ENCODE assay signal across 8 cellular contexts in genomic region chr2:238060542-238061309, GRCh38. TPM values are rescaled to one million over a fixed set of nuclear protein-coding genes. Genes with fewer than 3 reads are reported as not detected.
DNase-seq lines count a peak whose midpoint lies in the region; TF ChIP-seq lines count a peak whose summit lies in the region.

A gene with protein sequence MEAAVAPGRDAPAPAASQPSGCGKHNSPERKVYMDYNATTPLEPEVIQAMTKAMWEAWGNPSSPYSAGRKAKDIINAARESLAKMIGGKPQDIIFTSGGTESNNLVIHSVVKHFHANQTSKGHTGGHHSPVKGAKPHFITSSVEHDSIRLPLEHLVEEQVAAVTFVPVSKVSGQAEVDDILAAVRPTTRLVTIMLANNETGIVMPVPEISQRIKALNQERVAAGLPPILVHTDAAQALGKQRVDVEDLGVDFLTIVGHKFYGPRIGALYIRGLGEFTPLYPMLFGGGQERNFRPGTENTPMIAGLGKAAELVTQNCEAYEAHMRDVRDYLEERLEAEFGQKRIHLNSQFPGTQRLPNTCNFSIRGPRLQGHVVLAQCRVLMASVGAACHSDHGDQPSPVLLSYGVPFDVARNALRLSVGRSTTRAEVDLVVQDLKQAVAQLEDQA (plus strand): TSS chr2:238061001. CDS start chr2:238061055, 54 bp downstream.

- H3K9ac ChIP-seq in neural cell (ENCODE audit: low read length), result peak within 1 kb of the TSS; percentile 96

- H3K9me2 ChIP-seq in neural cell (ENCODE audit: insufficient read depth, low read length), result no peaks in the 10 kb centered on the region

- H3K27ac ChIP-seq in neural cell (ENCODE audit: low read length) (peak within 1 kb of the TSS; percentile 90), stomach (peak within 1 kb of the TSS; percentile 87 to 93 (median 91))

- H3K36me3 ChIP-seq in H7 (replicated peaks; ENCODE audit: control insufficient read depth, insufficient read depth, low read length) (peaks cover 5% of the 10 kb centered on the region), MG63 (peaks cover 15% of the 10 kb centered on the region), neural cell (ENCODE audit: insufficient read depth, low read length) (no peaks in the 10 kb centered on the region), stomach (peaks cover 0 to 15% (median 12%) of the 10 kb centered on the region in 4 donors)

- H3K4me2 ChIP-seq in neural cell (ENCODE audit: low read length), result peak within 1 kb of the TSS; percentile 86

- intact Hi-C loops in stomach (cut with DNase I; ENCODE audit: low total_unique reads), result no loop called here

- TF ChIP-seq CTCF in neural cell (IDR thresholded peaks at IDR 0.05; ENCODE audit: poor library complexity, severe bottlenecking) (no peak), stomach (IDR thresholded peaks at IDR 0.05) (peak in 1 of 7 experiments; percentile 8)

- WGBS in stomach, 5 donors, result 0 to 1% (median 0%) methylated on average over 22 to 97 of the region's 97 CpGs

- H3K9me3 ChIP-seq in MG63 (0 out of 2 replicates have a peak, but pooled peaks cover 4% of the 10 kb centered on the region), neural cell (ENCODE audit: low read length) (no peaks in the 10 kb centered on the region), stomach (no peaks in the 10 kb centered on the region)

- TF ChIP-seq EP300 in neural cell (conservative IDR thresholded peaks at IDR 0.05; ENCODE audit: poor library complexity, severe bottlenecking), result peak; percentile 31
- TF ChIP-seq EP300 in stomach (IDR thresholded peaks at IDR 0.05), result no peak

- peak in 2 of 4 donors; percentile 21 to 39 for TF ChIP-seq POLR2A in stomach (IDR thresholded peaks at IDR 0.05)

- H2AFZ ChIP-seq in neural cell (ENCODE audit: low read depth, low read length), result peak within 1 kb of the TSS; percentile 94

- no peaks in the 10 kb centered on the region for H4K20me1 ChIP-seq in neural cell (ENCODE audit: insufficient read depth)

- H3K4me3 ChIP-seq in H7 (ENCODE audit: insufficient read depth, low read depth, low read length) (peak within 1 kb of the TSS; percentile 99), MG63 (peak within 1 kb of the TSS; percentile 81), neural cell (ENCODE audit: low read length) (peak within 1 kb of the TSS; percentile 99), stomach (peak within 1 kb of the TSS; percentile 88 to 96 (median 92))

- TF ChIP-seq RAD21 in neural cell (conservative IDR thresholded peaks at IDR 0.05), result peak; percentile 34

- H3K4me1 ChIP-seq in stomach, result peaks cover 10 to 22% (median 16%) of the 10 kb centered on the region in 4 donors

- H3K27me3 ChIP-seq in H7 (ENCODE audit: control insufficient read depth, insufficient read depth, low read length) (no peaks in the 10 kb centered on the region), MG63 (no peaks in the 10 kb centered on the region), neural cell (ENCODE audit: insufficient read depth, low read depth, low read length) (no peaks in the 10 kb centered on the region), stomach (peaks cover 0 to 5% (median 0%) of the 10 kb centered on the region in 3 donors)

- DNase-seq in ELF-1 (ENCODE audit: low read depth, low spot score) (peak; percentile 99), H7 (peak; percentile 100), MG63 (peak; percentile 97), SHP77 treated with DMSO at 0.1 percent for 48 hours (lab: John Stamatoyannopoulos, UW) (peak; percentile 90), fibroblast of the conjunctiva (ENCODE audit: low read depth) (peak; percentile 95), stomach (peak; percentile 98)
- peak; percentile 99 for DNase-seq in activated effector memory CD4-positive, alpha-beta T cell treated with anti-CD3 and anti-CD28 coated beads, Interleukin-2, amount 50 U/mL, for 16 hours

- H3K79me2 ChIP-seq in neural cell (replicated peaks; ENCODE audit: insufficient read depth, low read length), result no peaks in the 10 kb centered on the region

- no peaks in the 10 kb centered on the region for H3F3A ChIP-seq in neural cell (ENCODE audit: insufficient read depth, low read length, poor library complexity, severe bottlenecking)

TF ChIP-seq in neural cell, 6 proteins besides CTCF, POLR2A, EP300 and RAD21:
- TF ChIP-seq, protein P1, sequence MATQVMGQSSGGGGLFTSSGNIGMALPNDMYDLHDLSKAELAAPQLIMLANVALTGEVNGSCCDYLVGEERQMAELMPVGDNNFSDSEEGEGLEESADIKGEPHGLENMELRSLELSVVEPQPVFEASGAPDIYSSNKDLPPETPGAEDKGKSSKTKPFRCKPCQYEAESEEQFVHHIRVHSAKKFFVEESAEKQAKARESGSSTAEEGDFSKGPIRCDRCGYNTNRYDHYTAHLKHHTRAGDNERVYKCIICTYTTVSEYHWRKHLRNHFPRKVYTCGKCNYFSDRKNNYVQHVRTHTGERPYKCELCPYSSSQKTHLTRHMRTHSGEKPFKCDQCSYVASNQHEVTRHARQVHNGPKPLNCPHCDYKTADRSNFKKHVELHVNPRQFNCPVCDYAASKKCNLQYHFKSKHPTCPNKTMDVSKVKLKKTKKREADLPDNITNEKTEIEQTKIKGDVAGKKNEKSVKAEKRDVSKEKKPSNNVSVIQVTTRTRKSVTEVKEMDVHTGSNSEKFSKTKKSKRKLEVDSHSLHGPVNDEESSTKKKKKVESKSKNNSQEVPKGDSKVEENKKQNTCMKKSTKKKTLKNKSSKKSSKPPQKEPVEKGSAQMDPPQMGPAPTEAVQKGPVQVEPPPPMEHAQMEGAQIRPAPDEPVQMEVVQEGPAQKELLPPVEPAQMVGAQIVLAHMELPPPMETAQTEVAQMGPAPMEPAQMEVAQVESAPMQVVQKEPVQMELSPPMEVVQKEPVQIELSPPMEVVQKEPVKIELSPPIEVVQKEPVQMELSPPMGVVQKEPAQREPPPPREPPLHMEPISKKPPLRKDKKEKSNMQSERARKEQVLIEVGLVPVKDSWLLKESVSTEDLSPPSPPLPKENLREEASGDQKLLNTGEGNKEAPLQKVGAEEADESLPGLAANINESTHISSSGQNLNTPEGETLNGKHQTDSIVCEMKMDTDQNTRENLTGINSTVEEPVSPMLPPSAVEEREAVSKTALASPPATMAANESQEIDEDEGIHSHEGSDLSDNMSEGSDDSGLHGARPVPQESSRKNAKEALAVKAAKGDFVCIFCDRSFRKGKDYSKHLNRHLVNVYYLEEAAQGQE (IDR thresholded peaks at IDR 0.05; ENCODE audit: borderline replicate concordance), result peak; percentile 64
- TF ChIP-seq SMC3 (conservative IDR thresholded peaks at IDR 0.05; ENCODE audit: poor library complexity) (peak; percentile 26), TAF1 (IDR thresholded peaks at IDR 0.05; ENCODE audit: low read depth) (peak; percentile 72), MXI1 (conservative IDR thresholded peaks at IDR 0.05; ENCODE audit: poor library complexity, severe bottlenecking) (peak; percentile 59), EZH2 (IDR thresholded peaks at IDR 0.05; ENCODE audit: borderline replicate concordance, insufficient read depth, low read length, poor library complexity, severe bottlenecking) (no peak), POLR2AphosphoS5 (IDR thresholded peaks at IDR 0.05) (peak; percentile 96)

RNA-seq across cellular contexts. Expression of the gene that starts here (rescaled TPM):
- 50.6 and 53.0 TPM in 2 replicates for total RNA-seq in H7 (2014; rRNA removed; shearing (Covaris generic))
- total RNA-seq in MG63 (2014; rRNA removed; shearing (Covaris generic); ENCODE audit: low replicate concordance), result 19.0 and 94.7 TPM in 2 replicates
- polyA plus RNA-seq in neural cell (15.9 and 16.4 TPM in 2 replicates), stomach (10 to 100 TPM in 1 of 3 donors, 1 to 10 TPM in 2; 5.4 to 11.3 (median 9.9) TPM)
- polyA minus RNA-seq in neural cell, result 20.6 and 21.2 TPM in 2 replicates
- total RNA-seq in stomach, result 10 to 100 TPM in 4 of 5 donors, 1 to 10 TPM in 1; 7.2 to 12.8 (median 12.1) TPM

Comparison
In these comparisons a context has a peak if more than half of its experiments do, and no peak if none do; other contexts are left out.
1. Peak in every context shown above with its lines: DNase-seq, H3K4me3 ChIP-seq and H3K27ac ChIP-seq.